ENCODE assay signal across 26 cellular contexts in genomic region chr2:16168506-16169264, GRCh38.
"Had no signal": no experiment of that assay in that cellular context is flagged by ENCODE, and none has a peak within 500 bp of the region (broad histone marks: within the 10 kb centered on the region; RNA-seq: fewer than 3 reads in every experiment).

No MANE protein-coding gene starts in this region.

- DNase-seq: activated CD4-positive, alpha-beta memory T cell treated with anti-CD3 and anti-CD28 coated beads, Interleukin-2, amount 10 ng/mL, durations not matched to agents 7 days and 5 days; activated CD4-positive, alpha-beta T cell treated with anti-CD3 and anti-CD28 coated beads for 36 hours; activated naive CD4-positive, alpha-beta T cell treated with Interleukin-2 at 50 U/mL for 16 hours; activated naive CD8-positive, alpha-beta T cell treated with anti-CD3 and anti-CD28 coated beads, Interleukin-2, amount 10 ng/mL, durations not matched to agents 7 days and 5 days; activated T-cell treated with anti-CD3 and anti-CD28 coated beads, Interleukin-2, amount 50 U/mL, for 24 hours; anterior cingulate cortex; brain microvascular endothelial cell; central memory CD4-positive, alpha-beta T cell; dorsolateral prefrontal cortex; heart left ventricle; kidney glomerular epithelial cell; naive thymus-derived CD8-positive, alpha-beta T cell; nucleus accumbens; right cardiac atrium; stimulated activated CD4-positive, alpha-beta T cell treated with anti-CD3 and anti-CD28 coated beads, Interleukin-2, amount 100 ng/mL, for 24 hours; stimulated activated naive CD8-positive, alpha-beta T cell treated with anti-CD3 and anti-CD28 coated beads, Interleukin-15, Interleukin-2, amounts not matched to agents 100 U/mL and 50 U/mL, for 24 hours; substantia nigra; SW 1271; T-helper 2 cell; tibial artery; WERI-Rb-1 had no signal

- H3K27me3 Mint-ChIP-seq: activated CD4-positive, alpha-beta memory T cell treated with anti-CD3 and anti-CD28 coated beads, Interleukin-2, amount 10 ng/mL, durations not matched to agents 7 days and 5 days; activated CD4-positive, alpha-beta T cell treated with anti-CD3 and anti-CD28 coated beads for 36 hours; activated naive CD8-positive, alpha-beta T cell treated with anti-CD3 and anti-CD28 coated beads, Interleukin-2, amount 10 ng/mL, durations not matched to agents 7 days and 5 days; activated T-cell treated with anti-CD3 and anti-CD28 coated beads, Interleukin-2, amount 50 U/mL, for 24 hours had no signal

- H3K27me3 ChIP-seq: brain microvascular endothelial cell, tibial artery, vagina had no signal

- ATAC-seq: activated CD4-positive, alpha-beta T cell treated with anti-CD3 and anti-CD28 coated beads for 36 hours; esophagus mucosa; gastroesophageal sphincter; heart left ventricle; naive thymus-derived CD8-positive, alpha-beta T cell; right cardiac atrium; stimulated activated naive CD8-positive, alpha-beta T cell treated with anti-CD3 and anti-CD28 coated beads, Interleukin-15, Interleukin-2, amounts not matched to agents 100 U/mL and 50 U/mL, for 24 hours had no signal

- H3K27ac Mint-ChIP-seq: activated CD4-positive, alpha-beta memory T cell treated with anti-CD3 and anti-CD28 coated beads, Interleukin-2, amount 10 ng/mL, durations not matched to agents 7 days and 5 days; activated CD4-positive, alpha-beta T cell treated with anti-CD3 and anti-CD28 coated beads for 36 hours; activated naive CD8-positive, alpha-beta T cell treated with anti-CD3 and anti-CD28 coated beads, Interleukin-2, amount 10 ng/mL, durations not matched to agents 7 days and 5 days; activated T-cell treated with anti-CD3 and anti-CD28 coated beads, Interleukin-2, amount 50 U/mL, for 24 hours; activated T-helper 2 cell treated with anti-CD3 and anti-CD28 coated beads, Interferon-gamma antibody, Interleukin-2, Interleukin-4, amounts not matched to agents 10 μg/mL and 5 μg/mL and 100 μg/mL, durations not matched to agents 14 hours and 24 hours and 36 hours; memory B cell; naive thymus-derived CD8-positive, alpha-beta T cell had no signal

- H3K36me3 ChIP-seq: brain microvascular endothelial cell, gastroesophageal sphincter, heart left ventricle, tibial artery, vagina, WERI-Rb-1 had no signal

- H3K36me3 Mint-ChIP-seq: activated naive CD8-positive, alpha-beta T cell treated with anti-CD3 and anti-CD28 coated beads, Interleukin-2, amount 10 ng/mL, durations not matched to agents 7 days and 5 days; memory B cell; naive thymus-derived CD8-positive, alpha-beta T cell had no signal

- H3K27ac ChIP-seq: brain microvascular endothelial cell, dorsolateral prefrontal cortex, gastroesophageal sphincter, heart left ventricle, tibial artery, vagina, WERI-Rb-1 had no signal

- H3K9me3 Mint-ChIP-seq: activated CD4-positive, alpha-beta memory T cell treated with anti-CD3 and anti-CD28 coated beads, Interleukin-2, amount 10 ng/mL, durations not matched to agents 7 days and 5 days; activated naive CD8-positive, alpha-beta T cell treated with anti-CD3 and anti-CD28 coated beads, Interleukin-2, amount 10 ng/mL, durations not matched to agents 7 days and 5 days; activated T-helper 2 cell treated with anti-CD3 and anti-CD28 coated beads, Interferon-gamma antibody, Interleukin-2, Interleukin-4, amounts not matched to agents 10 μg/mL and 5 μg/mL and 100 μg/mL, durations not matched to agents 14 hours and 24 hours and 36 hours; memory B cell had no signal

- H3K4me1 ChIP-seq: gastroesophageal sphincter, heart left ventricle, tibial artery, vagina had no signal

- H3K4me1 Mint-ChIP-seq: activated CD4-positive, alpha-beta memory T cell treated with anti-CD3 and anti-CD28 coated beads, Interleukin-2, amount 10 ng/mL, durations not matched to agents 7 days and 5 days; activated CD4-positive, alpha-beta T cell treated with anti-CD3 and anti-CD28 coated beads for 36 hours; activated naive CD8-positive, alpha-beta T cell treated with anti-CD3 and anti-CD28 coated beads, Interleukin-2, amount 10 ng/mL, durations not matched to agents 7 days and 5 days; memory B cell; naive thymus-derived CD8-positive, alpha-beta T cell had no signal

- H3K4me3 ChIP-seq: dorsolateral prefrontal cortex, gastroesophageal sphincter, heart left ventricle, tibial artery, vagina had no signal

- H3K9me3 ChIP-seq: gastroesophageal sphincter, heart left ventricle, tibial artery, vagina had no signal

- H3K4me3 Mint-ChIP-seq: activated CD4-positive, alpha-beta memory T cell treated with anti-CD3 and anti-CD28 coated beads, Interleukin-2, amount 10 ng/mL, durations not matched to agents 7 days and 5 days; activated CD4-positive, alpha-beta T cell treated with anti-CD3 and anti-CD28 coated beads for 36 hours; activated naive CD8-positive, alpha-beta T cell treated with anti-CD3 and anti-CD28 coated beads, Interleukin-2, amount 10 ng/mL, durations not matched to agents 7 days and 5 days; activated T-cell treated with anti-CD3 and anti-CD28 coated beads, Interleukin-2, amount 50 U/mL, for 24 hours; memory B cell; naive thymus-derived CD8-positive, alpha-beta T cell had no signal
